ENCODE assay signal across 22 cellular contexts in genomic region chr1:161768461-161768860, GRCh38. TPM values are rescaled to one million over a fixed set of nuclear protein-coding genes. Genes with fewer than 3 reads are reported as not detected.
DNase-seq lines count a peak whose midpoint lies in the region; ATAC-seq, FAIRE-seq and TF ChIP-seq lines count a peak whose summit lies in the region.
"Had no signal": no experiment of that assay in that cellular context is flagged by ENCODE, and none has a peak within 500 bp of the region (broad histone marks: within the 10 kb centered on the region; RNA-seq: fewer than 3 reads in every experiment).

No MANE protein-coding gene starts in this region.

- no peak for FAIRE-seq in GM12878 (lab: Jason Lieb, UNC)
- FAIRE-seq: endometrium, HTR-8/SVneo had no signal

- H2AFZ ChIP-seq in Karpas-422 (ENCODE audit: low read length), result no peak overlapping the region
- H2AFZ ChIP-seq in GM12878 (ENCODE audit: control insufficient read depth, low read depth, low read length), result no peak overlapping the region

- WGBS in GM12878 (ENCODE audit: insufficient coverage, insufficient replicate concordance, low lambda C conversion rate, missing lambda C conversion rate), result 100% methylated on average over 5 of the region's 5 CpGs
- WGBS in body of pancreas, 2 donors, result 92 to 95% methylated on average over 5 of the region's 5 CpGs

- no peaks in the 10 kb centered on the region for H3K27me3 Mint-ChIP-seq in activated naive CD4-positive, alpha-beta T cell treated with anti-CD3 and anti-CD28 coated beads for 36 hours (ENCODE audit: low read depth)
- no peaks in the 10 kb centered on the region for H3K27me3 Mint-ChIP-seq in progenitor cell of endocrine pancreas

- H3K27me3 ChIP-seq in Karpas-422 (ENCODE audit: low read length) (no peaks in the 10 kb centered on the region), GM12878 (replicated peaks in 1 of 2; ENCODE audit: control insufficient read depth in 2 of 2, insufficient read depth in 2 of 2, low read length in 1 of 2) (no peaks in the 10 kb centered on the region), body of pancreas (no peaks in the 10 kb centered on the region)
- H3K27me3 ChIP-seq: vagina had no signal

- H3K36me3 ChIP-seq in Karpas-422 (ENCODE audit: insufficient read depth, low read length), result peaks cover 11% of the 10 kb centered on the region; the same call in 1 of the 2 replicates
- H3K36me3 ChIP-seq in GM12878 (ENCODE audit: control insufficient read depth in 2 of 2, insufficient read depth in 2 of 2, low read length in 1 of 2), result no peaks in the 10 kb centered on the region
- H3K36me3 ChIP-seq in body of pancreas (replicated peaks in 1 of 2; ENCODE audit: insufficient read depth in 1 of 2, low read depth in 2 of 2), result no peaks in the 10 kb centered on the region
- H3K36me3 ChIP-seq: vagina had no signal

- H3K79me2 ChIP-seq in Karpas-422 (ENCODE audit: low read length) (peaks cover 80% of the 10 kb centered on the region), GM12878 (ENCODE audit: control insufficient read depth, insufficient read depth, low read length) (peaks cover 79% of the 10 kb centered on the region)

- H3K9me3 Mint-ChIP-seq in activated naive CD4-positive, alpha-beta T cell treated with anti-CD3 and anti-CD28 coated beads for 36 hours, result no peaks in the 10 kb centered on the region
- no peaks in the 10 kb centered on the region for H3K9me3 Mint-ChIP-seq in progenitor cell of endocrine pancreas (ENCODE audit: low read depth)
- H3K9me3 Mint-ChIP-seq: HFFc6 had no signal

- no peaks in the 10 kb centered on the region; the same call in 1 of the 2 replicates for H4K20me1 ChIP-seq in Karpas-422 (ENCODE audit: insufficient read depth, low read depth, low read length)
- no peaks in the 10 kb centered on the region for H4K20me1 ChIP-seq in GM12878 (ENCODE audit: control insufficient read depth, insufficient read depth)

- RAD21 ChIA-PET in GM12878 (lab: Charles Lee; ENCODE audit: unreplicated experiment), result interaction anchor here (1.1 kb wide), 1 partner anchor 269 kb away, joined by 3 read pairs; no protein-coding TSS in a partner anchor

- DNase-seq in activated naive CD4-positive, alpha-beta T cell treated with anti-CD3 and anti-CD28 coated beads for 36 hours, result no peak
- no peak for DNase-seq in activated naive CD4-positive, alpha-beta T cell (lab: John Stamatoyannopoulos, UW)
- DNase-seq in Karpas-422 (no peak), GM12878 (ENCODE audit: low read depth, low spot score) (no peak), progenitor cell of endocrine pancreas (ENCODE audit: low spot score, unreplicated experiment) (no peak), body of pancreas (no peak)
- no peak for DNase-seq in activated CD4-positive, CD25-positive, alpha-beta regulatory T cell (lab: John Stamatoyannopoulos, UW)
- DNase-seq: activated CD4-positive, alpha-beta T cell treated with anti-CD3 and anti-CD28 coated beads for 1 hour; aorta; HFFc6; hypothalamus; kidney glomerular epithelial cell; NCI-H1694 treated with DMSO at 0.1 percent for 48 hours; NCI-H345; nucleus accumbens; stimulated activated CD4-positive, alpha-beta T cell treated with anti-CD3 and anti-CD28 coated beads, Interleukin-1b, Interleukin-23, amount 100 ng/mL, for 48 hours; T-helper 9 cell had no signal

- POLR2A ChIA-PET in GM12878 (lab: Charles Lee), result no interaction called here

- CTCF ChIA-PET in activated naive CD4-positive, alpha-beta T cell treated with anti-CD3 and anti-CD28 coated beads for 36 hours (lab: Charles Lee), result interaction anchor here (0.9 kb wide), 1 partner anchor 12 kb away, joined by 3 read pairs; no protein-coding TSS in a partner anchor
- CTCF ChIA-PET in GM12878 (lab: Yijun Ruan, JAX), result interaction anchor here (2.1 kb wide), 1 partner anchor 11 kb away, joined by 10 read pairs; no protein-coding TSS in a partner anchor

- TF ChIP-seq EP300 in GM12878 (IDR thresholded peaks at IDR 0.05; ENCODE audit: borderline replicate concordance in 1 of 2, control insufficient read depth in 1 of 2, low read depth in 2 of 2, low read length in 2 of 2), result no peak

- peak overlapping the region; percentile 96 for H3K4me3 Mint-ChIP-seq in activated naive CD4-positive, alpha-beta T cell treated with anti-CD3 and anti-CD28 coated beads for 36 hours
- peak overlapping the region; percentile 40 for H3K4me3 Mint-ChIP-seq in progenitor cell of endocrine pancreas (ENCODE audit: low read depth)

- H3K9me2 ChIP-seq in Karpas-422 (replicated peaks; ENCODE audit: insufficient read depth, low read length), result no peaks in the 10 kb centered on the region

- H3K4me3 ChIP-seq in Karpas-422 (ENCODE audit: low read length), result no peak overlapping the region
- 0 out of 2 replicates have a peak overlapping the region, but pooled peaks have one; percentile 4 for H3K4me3 ChIP-seq in GM12878
- H3K4me3 ChIP-seq in body of pancreas, result no peak overlapping the region
- H3K4me3 ChIP-seq: vagina had no signal

- ATAC-seq in GM12878, result no peak
- ATAC-seq in body of pancreas, result no peak
- ATAC-seq in HG03159 (IDR thresholded peaks at IDR 0.05; ENCODE audit: unreplicated experiment), result no peak
- ATAC-seq: Right ventricle myocardium inferior had no signal

- in situ Hi-C loops in GM12878 (cut with MboI), result no loop called here

- intact Hi-C loops in activated naive CD4-positive, alpha-beta T cell treated with anti-CD3 and anti-CD28 coated beads for 36 hours (cut with micrococcal nuclease), result loop anchor here (5.0 to 10.0 kb wide), 2 partner anchors 726 to 794 kb away; partner anchors contain the start of genes UAP1 and UHMK1
- intact Hi-C loops in GM12878 (cut with micrococcal nuclease; ENCODE audit: unreplicated experiment), result no loop called here
- intact Hi-C loops in body of pancreas (cut with DNase I), result no loop called here

- H3K4me1 ChIP-seq in Karpas-422 (ENCODE audit: low read length) (peaks cover 64% of the 10 kb centered on the region), GM12878 (ENCODE audit: control insufficient read depth, insufficient read depth, low read length) (peaks cover 17% of the 10 kb centered on the region), body of pancreas (peaks cover 59% of the 10 kb centered on the region)

- H3K4me1 Mint-ChIP-seq in activated naive CD4-positive, alpha-beta T cell treated with anti-CD3 and anti-CD28 coated beads for 36 hours (ENCODE audit: low read depth), result peaks cover 38% of the 10 kb centered on the region
- H3K4me1 Mint-ChIP-seq in progenitor cell of endocrine pancreas (ENCODE audit: low read depth), result peaks cover 5% of the 10 kb centered on the region

- SMC1A ChIA-PET in GM12878 (lab: Charles Lee; ENCODE audit: uncharacterized antibody, unreplicated experiment), result interaction anchor here (0.5 to 0.6 kb wide), 2 partner anchors 35 to 274 kb away, joined by 3 to 4 read pairs; no protein-coding TSS in a partner anchor

- H3K9me3 ChIP-seq in Karpas-422 (ENCODE audit: low read length) (no peaks in the 10 kb centered on the region), GM12878 (replicated peaks; ENCODE audit: control insufficient read depth, insufficient read depth, low read length) (no peaks in the 10 kb centered on the region), body of pancreas (no peaks in the 10 kb centered on the region)
- H3K9me3 ChIP-seq: vagina had no signal

- TF ChIP-seq POLR2A in GM12878 (IDR thresholded peaks at IDR 0.05; ENCODE audit: low read depth, low read length) (no peak), body of pancreas (IDR thresholded peaks at IDR 0.05) (no peak)

- no peak for TF ChIP-seq CTCF in GM12878 (IDR thresholded peaks at IDR 0.05 in 2 of 3, conservative IDR thresholded peaks at IDR 0.05 in 1 of 3; ENCODE audit: control insufficient read depth in 2 of 3, extremely low read depth in 1 of 3, insufficient read depth in 1 of 3, low read depth in 3 of 3, low read length in 3 of 3)
- TF ChIP-seq CTCF in progenitor cell of endocrine pancreas (IDR thresholded peaks at IDR 0.05; ENCODE audit: unreplicated experiment), result no peak
- no peak for TF ChIP-seq CTCF in body of pancreas (IDR thresholded peaks at IDR 0.05)

- peak overlapping the region; percentile 88 for H3K4me2 ChIP-seq in Karpas-422 (ENCODE audit: low read depth, low read length, poor library complexity, severe bottlenecking)
- 0 out of 2 replicates have a peak overlapping the region, but pooled peaks have one; percentile 2 for H3K4me2 ChIP-seq in GM12878 (ENCODE audit: control insufficient read depth, insufficient read depth)

- no peaks in the 10 kb centered on the region for H3K36me3 Mint-ChIP-seq in activated naive CD4-positive, alpha-beta T cell treated with anti-CD3 and anti-CD28 coated beads for 36 hours (ENCODE audit: low read depth)
- no peaks in the 10 kb centered on the region for H3K36me3 Mint-ChIP-seq in progenitor cell of endocrine pancreas (ENCODE audit: insufficient read depth)

- H3K9ac ChIP-seq in Karpas-422 (ENCODE audit: low read length) (no peak overlapping the region), GM12878 (ENCODE audit: control insufficient read depth, insufficient read depth, low read length) (no peak overlapping the region)

- TF ChIP-seq RAD21 in GM12878 (IDR thresholded peaks at IDR 0.05; ENCODE audit: insufficient read depth, low read depth, low read length), result no peak

- no peak overlapping the region for H3K27ac ChIP-seq in Karpas-422 (ENCODE audit: low read length)
- no peak overlapping the region for H3K27ac ChIP-seq in GM12878 (ENCODE audit: control insufficient read depth, insufficient read depth)
- H3K27ac ChIP-seq in body of pancreas, result no peak overlapping the region
- H3K27ac ChIP-seq: vagina had no signal

- no peak overlapping the region for H3K27ac Mint-ChIP-seq in activated naive CD4-positive, alpha-beta T cell treated with anti-CD3 and anti-CD28 coated beads for 36 hours
- H3K27ac Mint-ChIP-seq in progenitor cell of endocrine pancreas, result peak overlapping the region; percentile 51
- H3K27ac Mint-ChIP-seq: HFFc6 had no signal

- BruUV-seq in GM12878 (replicated peaks; lab: Mats Ljungman, UMichigan), result no TSS peak

RNA-seq across cellular contexts. Expression of gene ATF6, which starts 2.3 kb away (rescaled TPM):
- total RNA-seq in activated naive CD4-positive, alpha-beta T cell treated with anti-CD3 and anti-CD28 coated beads for 36 hours, result 10 to 100 TPM; 23.5 to 24.6 TPM
- 21.6 and 36.5 TPM in 2 replicates for total RNA-seq in Karpas-422 (2014; rRNA removed; shearing (Covaris generic); ENCODE audit: low replicate concordance)
- 65.7 and 71.1 TPM in 2 replicates for total RNA-seq in GM12878 (2013; cell fraction: nucleolus; rRNA removed)
- 15.2 and 18.0 TPM in 2 replicates for total RNA-seq in GM12878 (2014; rRNA removed)
- total RNA-seq in GM12878 (2014; rRNA removed; fragmentation: Illumina TruSeq; extraction: Trizol), result 23.0 and 23.3 TPM in 2 replicates
- 17.0 and 17.5 TPM in 2 replicates for total RNA-seq in GM12878 (2021)
- polyA plus RNA-seq in GM12878 (2011; ENCODE audit: low read depth), result 7.1 TPM
- polyA plus RNA-seq in GM12878 (2011; rRNA removed), result 24.3 and 30.4 TPM in 2 replicates
- 12.7 and 14.3 TPM in 2 replicates for polyA plus RNA-seq in GM12878 (2011; cell fraction: cytosol; rRNA removed)
- 9.5 and 10.7 TPM in 2 replicates for polyA plus RNA-seq in GM12878 (2011; cell fraction: nucleus; rRNA removed)
- 9.9 and 11.2 TPM in 2 replicates for polyA plus RNA-seq in GM12878 (2012)
- 19.2 and 23.8 TPM in 2 replicates for polyA plus RNA-seq in GM12878 (2014; fragmentation: Illumina TruSeq; extraction: Trizol)
- polyA plus RNA-seq in GM12878 (2014; fragmentation: Nextera tagmentation; extraction: Ambion mirVana), result 1 to 10 TPM; 7.8 to 8.9 TPM
- polyA plus RNA-seq in GM12878 (2014; rRNA removed), result 10.3 and 11.7 TPM in 2 replicates
- 10 to 100 TPM; 12.9 to 14.2 TPM for polyA plus RNA-seq in GM12878 (2016; fragmentation: Nextera tagmentation; extraction: Ambion mirVana)
- 29.3 and 33.2 TPM in 2 replicates for polyA minus RNA-seq in GM12878 (2011; rRNA and poly(A)+ RNA removed)
- polyA minus RNA-seq in GM12878 (2011; cell fraction: cytosol; rRNA and poly(A)+ RNA removed), result 7.4 and 8.7 TPM in 2 replicates
- 21.9 and 29.9 TPM in 2 replicates for polyA minus RNA-seq in GM12878 (2011; cell fraction: nucleus; rRNA and poly(A)+ RNA removed)
- 20.4 and 21.0 TPM in 2 replicates for total RNA-seq in progenitor cell of endocrine pancreas
- total RNA-seq in body of pancreas, result 10 to 100 TPM; 12.5 to 16.3 TPM

RNA-seq across cellular contexts. Expression of gene DUSP12, which starts 18.9 kb away (rescaled TPM):
- 10 to 100 TPM; 28.2 to 28.4 TPM for total RNA-seq in activated naive CD4-positive, alpha-beta T cell treated with anti-CD3 and anti-CD28 coated beads for 36 hours
- 87.8 and 102 TPM in 2 replicates for total RNA-seq in Karpas-422 (2014; rRNA removed; shearing (Covaris generic); ENCODE audit: low replicate concordance)
- total RNA-seq in GM12878 (2013; cell fraction: nucleolus; rRNA removed), result 51.7 and 53.8 TPM in 2 replicates
- 41.1 and 42.5 TPM in 2 replicates for total RNA-seq in GM12878 (2014; rRNA removed)
- total RNA-seq in GM12878 (2014; rRNA removed; fragmentation: Illumina TruSeq; extraction: Trizol), result 23.7 and 24.1 TPM in 2 replicates
- 25.2 and 29.8 TPM in 2 replicates for total RNA-seq in GM12878 (2021)
- polyA plus RNA-seq in GM12878 (2011; ENCODE audit: low read depth), result 20.3 TPM
- 50.8 and 62.5 TPM in 2 replicates for polyA plus RNA-seq in GM12878 (2011; rRNA removed)
- polyA plus RNA-seq in GM12878 (2011; cell fraction: cytosol; rRNA removed), result 32.4 and 42.5 TPM in 2 replicates
- 45.5 and 54.7 TPM in 2 replicates for polyA plus RNA-seq in GM12878 (2011; cell fraction: nucleus; rRNA removed)
- polyA plus RNA-seq in GM12878 (2012), result 22.4 and 25.5 TPM in 2 replicates
- 24.8 and 25.7 TPM in 2 replicates for polyA plus RNA-seq in GM12878 (2014; fragmentation: Illumina TruSeq; extraction: Trizol)
- polyA plus RNA-seq in GM12878 (2014; fragmentation: Nextera tagmentation; extraction: Ambion mirVana), result 10 to 100 TPM in 1 of 2 experiments, 1 to 10 TPM in 1; 7.0 to 13.3 TPM
- 46.5 and 51.5 TPM in 2 replicates for polyA plus RNA-seq in GM12878 (2014; rRNA removed)
- 10 to 100 TPM; 42.5 TPM for polyA plus RNA-seq in GM12878 (2016; fragmentation: Nextera tagmentation; extraction: Ambion mirVana)
- polyA minus RNA-seq in GM12878 (2011; rRNA and poly(A)+ RNA removed), result 16.2 and 20.9 TPM in 2 replicates
- 14.8 and 16.3 TPM in 2 replicates for polyA minus RNA-seq in GM12878 (2011; cell fraction: cytosol; rRNA and poly(A)+ RNA removed)
- polyA minus RNA-seq in GM12878 (2011; cell fraction: nucleus; rRNA and poly(A)+ RNA removed), result 21.8 and 38.5 TPM in 2 replicates
- total RNA-seq in progenitor cell of endocrine pancreas, result 29.8 and 31.0 TPM in 2 replicates
- total RNA-seq in body of pancreas, result 10 to 100 TPM in 1 of 2 donors, 1 to 10 TPM in 1; 8.2 to 23.3 TPM

RNA-seq across cellular contexts. Expression of gene FCRLB, which starts 47.1 kb away (rescaled TPM):
- total RNA-seq in activated naive CD4-positive, alpha-beta T cell treated with anti-CD3 and anti-CD28 coated beads for 36 hours, result under 1 TPM; 0.10 TPM
- 937 and 1,205 TPM in 2 replicates for total RNA-seq in Karpas-422 (2014; rRNA removed; shearing (Covaris generic); ENCODE audit: low replicate concordance)
- total RNA-seq in GM12878 (2013; cell fraction: nucleolus; rRNA removed), result 4.0 and 4.2 TPM in 2 replicates
- total RNA-seq in GM12878 (2014; rRNA removed) (11.3 and 11.5 TPM in 2 replicates), GM12878 (2014; rRNA removed; fragmentation: Illumina TruSeq; extraction: Trizol) (3.1 and 3.4 TPM in 2 replicates), GM12878 (2021) (7.9 and 8.3 TPM in 2 replicates), progenitor cell of endocrine pancreas (0.14 and 0.33 TPM in 2 replicates), body of pancreas (not detected)
- polyA plus RNA-seq in GM12878 (2011; ENCODE audit: low read depth), result 0.73 TPM
- polyA plus RNA-seq in GM12878 (2011; rRNA removed) (1.2 and 1.5 TPM in 2 replicates), GM12878 (2014; fragmentation: Illumina TruSeq; extraction: Trizol) (1.2 and 1.9 TPM in 2 replicates), GM12878 (2014; fragmentation: Nextera tagmentation; extraction: Ambion mirVana) (1 to 10 TPM in 1 of 2 experiments, under 1 TPM in 1; 0.55 to 1.2 TPM), GM12878 (2014; rRNA removed) (8.8 and 9.4 TPM in 2 replicates), GM12878 (2016; fragmentation: Nextera tagmentation; extraction: Ambion mirVana) (10 to 100 TPM; 10.9 to 11.7 TPM)
- 1.3 and 1.7 TPM in 2 replicates for polyA plus RNA-seq in GM12878 (2011; cell fraction: cytosol; rRNA removed)
- 3.6 and 4.2 TPM in 2 replicates for polyA plus RNA-seq in GM12878 (2011; cell fraction: nucleus; rRNA removed)
- polyA plus RNA-seq in GM12878 (2012), result 2.5 and 3.2 TPM in 2 replicates
- polyA minus RNA-seq in GM12878 (2011; rRNA and poly(A)+ RNA removed), result 0.93 and 1.1 TPM in 2 replicates
- 0.53 and 0.62 TPM in 2 replicates for polyA minus RNA-seq in GM12878 (2011; cell fraction: cytosol; rRNA and poly(A)+ RNA removed)
- polyA minus RNA-seq in GM12878 (2011; cell fraction: nucleus; rRNA and poly(A)+ RNA removed), result 2.3 and 2.4 TPM in 2 replicates
- total RNA-seq: vagina had no signal

Comparison
In these comparisons a context has a peak if more than half of its experiments do, and no peak if none do; other contexts are left out.
1. RNA of gene FCRLB, which starts 47.1 kb away (total RNA-seq): 937 to 1,205 TPM in Karpas-422; 3.1 to 11.5 TPM in GM12878, not detected in body of pancreas, 0.14 to 0.33 TPM in progenitor cell of endocrine pancreas and 0.10 TPM in activated naive CD4-positive, alpha-beta T cell treated with anti-CD3 and anti-CD28 coated beads for 36 hours; every median in the first group is over 10 times any median in the second.